15 cellular contexts compared by ENCODE assay signal in the genomic region with DNA sequence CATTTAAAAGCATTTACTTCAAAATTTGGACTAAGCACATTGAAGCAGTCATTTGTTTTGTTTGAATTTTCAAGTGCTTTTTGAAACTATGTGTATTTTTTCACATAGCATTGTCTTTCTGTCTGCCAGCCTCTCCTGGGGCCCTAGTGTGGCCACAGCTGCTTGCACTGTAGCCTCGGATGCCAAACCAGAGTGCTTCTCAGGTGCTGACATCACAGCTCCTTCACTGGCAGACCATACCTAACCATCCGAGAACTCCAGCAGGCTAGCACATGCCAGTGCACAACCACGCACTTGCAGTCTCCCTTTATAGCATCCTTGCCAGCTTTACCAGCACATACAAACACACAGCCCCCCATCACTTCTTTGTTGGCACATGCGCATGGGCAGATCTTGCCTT.
"Had no signal": no experiment of that assay in that cellular context is flagged by ENCODE, and none has a peak within 500 bp of the region (broad histone marks: within the 10 kb centered on the region; RNA-seq: fewer than 3 reads in every experiment).

No MANE protein-coding gene starts in this region.

- DNase-seq: activated CD4-positive, alpha-beta T cell treated with anti-CD3 and anti-CD28 coated beads, Interleukin-2, amount 50 U/mL, for 4 hours; activated gamma-delta T cell; activated T-cell treated with anti-CD3 and anti-CD28 coated beads, Interleukin-2, amount 50 U/mL, for 72 hours; effector memory CD8-positive, alpha-beta T cell; mesenchymal stem cell; mucosa of descending colon; naive B cell; stimulated activated CD4-positive, alpha-beta T cell treated with anti-CD3 and anti-CD28 coated beads, Interleukin-2, amount 100 ng/mL, for 24 hours; stimulated activated naive CD8-positive, alpha-beta T cell treated with anti-CD3 and anti-CD28 coated beads, Interleukin-15, Interleukin-2, amounts not matched to agents 100 U/mL and 50 U/mL, for 24 hours; substantia nigra; WERI-Rb-1 had no signal

- H3K4me1 ChIP-seq: right atrium auricular region, tibial nerve, vagina had no signal

- ATAC-seq: activated T-cell treated with anti-CD3 and anti-CD28 coated beads, Interleukin-2, amount 50 U/mL, for 72 hours; effector memory CD8-positive, alpha-beta T cell; mucosa of descending colon; stimulated activated naive CD8-positive, alpha-beta T cell treated with anti-CD3 and anti-CD28 coated beads, Interleukin-15, Interleukin-2, amounts not matched to agents 100 U/mL and 50 U/mL, for 24 hours had no signal

- H3K27ac ChIP-seq: cardiac muscle cell, right atrium auricular region, tibial nerve, vagina, WERI-Rb-1 had no signal

- H3K27me3 ChIP-seq: cardiac muscle cell, right atrium auricular region, tibial nerve, vagina had no signal

- H3K36me3 ChIP-seq: cardiac muscle cell, right atrium auricular region, tibial nerve, vagina, WERI-Rb-1 had no signal

- H3K4me3 ChIP-seq: cardiac muscle cell, mucosa of descending colon, right atrium auricular region, tibial nerve, vagina had no signal

- H3K9me3 ChIP-seq: mucosa of descending colon, right atrium auricular region, tibial nerve, vagina had no signal
